In the genomic region with DNA sequence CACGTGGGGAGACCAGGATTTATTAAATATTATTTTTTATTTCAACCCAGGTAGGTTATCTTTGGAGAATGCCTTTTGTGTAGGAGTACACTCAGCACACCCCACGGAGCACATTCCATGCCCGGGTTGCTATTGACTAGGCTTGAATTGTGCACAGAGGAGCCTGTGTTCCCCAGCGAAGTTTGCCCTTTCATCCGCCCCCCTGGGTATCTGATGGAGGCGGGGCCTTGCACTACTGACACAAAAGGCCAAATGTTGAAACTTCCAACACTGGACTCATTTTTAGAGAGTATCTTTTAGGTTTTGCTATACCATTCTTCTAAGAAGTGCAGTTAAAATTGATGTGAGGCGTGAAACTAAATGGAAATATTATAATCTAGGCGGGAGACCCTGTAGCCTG, we compare ENCODE assay signal across 18 cellular contexts. TPM values are rescaled to one million over a fixed set of nuclear protein-coding genes. Genes with fewer than 3 reads are reported as not detected.
DNase-seq lines count a peak whose midpoint lies in the region; ATAC-seq, FAIRE-seq and TF ChIP-seq lines count a peak whose summit lies in the region.
"Had no signal": no experiment of that assay in that cellular context is flagged by ENCODE, and none has a peak within 500 bp of the region (broad histone marks: within the 10 kb centered on the region; RNA-seq: fewer than 3 reads in every experiment).

No MANE protein-coding gene starts in this region.

- peaks cover 13% of the 10 kb centered on the region for H3K4me1 Mint-ChIP-seq in chondrocyte (ENCODE audit: low read depth)

- H3K36me3 ChIP-seq in pancreas, result no peaks in the 10 kb centered on the region
- H3K36me3 ChIP-seq: ovary had no signal

- peak overlapping the region; percentile 29 for H3K27ac Mint-ChIP-seq in chondrocyte (ENCODE audit: unreplicated experiment)
- H3K27ac Mint-ChIP-seq: activated CD8-positive, alpha-beta T cell treated with anti-CD3 and anti-CD28 coated beads, Interleukin-2, amount 10 ng/mL, durations not matched to agents 7 days and 5 days had no signal

- no peaks in the 10 kb centered on the region for H3K9me3 ChIP-seq in pancreas
- H3K9me3 ChIP-seq: ascending aorta, ovary, SK-N-SH had no signal

- peaks cover 0 to 9% (median 0%) of the 10 kb centered on the region in 3 donors for H3K4me1 ChIP-seq in pancreas
- H3K4me1 ChIP-seq: ascending aorta had no signal

- 63 to 72% methylated on average over 8 of the region's 8 CpGs for WGBS in pancreas, 2 donors

- H3K27ac ChIP-seq in pancreas, result peak overlapping the region in 2 of 4 donors; percentile 11 to 35
- H3K27ac ChIP-seq: ascending aorta, ovary had no signal

- intact Hi-C loops in pancreas (cut with DNase I), result no loop called here

- H3K4me3 Mint-ChIP-seq in chondrocyte (ENCODE audit: unreplicated experiment), result no peak overlapping the region
- H3K4me3 Mint-ChIP-seq: activated CD8-positive, alpha-beta T cell treated with anti-CD3 and anti-CD28 coated beads, Interleukin-2, amount 10 ng/mL, durations not matched to agents 7 days and 5 days had no signal

- TF ChIP-seq CTCF in chondrocyte (IDR thresholded peaks at IDR 0.05) (no peak), pancreas (IDR thresholded peaks at IDR 0.05) (no peak)

- DNase-seq in COLO829 (ENCODE audit: low spot score) (peak; percentile 93), chondrocyte (ENCODE audit: low spot score) (no peak), hypothalamus (lab: John Stamatoyannopoulos, UW) (peak in 38 of 51 donors; percentile 8 to 86 (median 54)), pancreas (peak in 3 of 6 donors; percentile 45 to 52 (median 47)), AG08396 (ENCODE audit: low spot score) (no peak), GM19239 (ENCODE audit: insufficient read length, low spot score) (no peak)
- no peak for DNase-seq in stimulated activated CD4-positive, alpha-beta T cell treated with anti-CD3 and anti-CD28 coated beads, Interleukin-2, amount 100 ng/mL, for 24 hours
- DNase-seq: activated CD8-positive, alpha-beta T cell treated with anti-CD3 and anti-CD28 coated beads, Interleukin-2, amount 10 ng/mL, durations not matched to agents 7 days and 5 days; activated effector memory CD4-positive, alpha-beta T cell treated with anti-CD3 and anti-CD28 coated beads, Interleukin-2, amount 50 U/mL, for 16 hours; dermis blood vessel endothelial cell; NCI-H187; NCI-H510A; SK-N-SH; stimulated activated CD4-positive, alpha-beta T cell treated with anti-CD3 and anti-CD28 coated beads, Interleukin-15, amount 100 ng/mL, for 24 hours had no signal

- FAIRE-seq in pancreas (lab: Jason Lieb, UNC), result no peak
- no peak for FAIRE-seq in GM19239 (lab: Jason Lieb, UNC)
- FAIRE-seq: G401.6 had no signal

- no peaks in the 10 kb centered on the region for H3K27me3 ChIP-seq in pancreas
- H3K27me3 ChIP-seq: ascending aorta, ovary had no signal

- H3K4me3 ChIP-seq in pancreas, result no peak overlapping the region
- H3K4me3 ChIP-seq: ascending aorta, ovary had no signal

- H3K9me3 Mint-ChIP-seq in chondrocyte (ENCODE audit: low read depth), result no peaks in the 10 kb centered on the region

- H3K27me3 Mint-ChIP-seq in chondrocyte (ENCODE audit: low read depth), result no peaks in the 10 kb centered on the region

- H3K36me3 Mint-ChIP-seq in chondrocyte (ENCODE audit: low read depth), result peaks cover 18% of the 10 kb centered on the region

- ATAC-seq in pancreas, result peak; percentile 55 to 87 (median 68)
- no peak for ATAC-seq in HG03097 (IDR thresholded peaks at IDR 0.05; ENCODE audit: low FRiP score, unreplicated experiment)
- ATAC-seq: activated CD8-positive, alpha-beta T cell treated with anti-CD3 and anti-CD28 coated beads, Interleukin-2, amount 10 ng/mL, durations not matched to agents 7 days and 5 days had no signal

RNA-seq across cellular contexts. Expression of a gene that starts 39.3 kb away (rescaled TPM):
- 63.5 to 78.4 TPM (median 70.0 TPM) in 3 replicates for total RNA-seq in chondrocyte
- total RNA-seq in pancreas, result 10 to 100 TPM; 18.3 to 45.6 (median 24.4) TPM
- 10 to 100 TPM in 1 of 2 donors, 1 to 10 TPM in 1; 8.2 to 13.7 TPM for polyA plus RNA-seq in pancreas

Comparison
In these comparisons a context has a peak if more than half of its experiments do, and no peak if none do; other contexts are left out.
1. DNase-seq: peak in COLO829 (single experiment) and hypothalamus (38 of 51); none in chondrocyte (single experiment), AG08396 (single experiment), GM19239 (single experiment) and stimulated activated CD4-positive, alpha-beta T cell treated with anti-CD3 and anti-CD28 coated beads, Interleukin-2, amount 100 ng/mL, for 24 hours (0 of 2).